ENCODE assay signal across 16 cellular contexts in genomic region chr9:129281506-129282145, GRCh38.
A peak's percentile ranks its signal among the peaks of the same experiment; 100 is the strongest.
DNase-seq lines count a peak whose midpoint lies in the region; ATAC-seq and TF ChIP-seq lines count a peak whose summit lies in the region.
"Had no signal": no experiment of that assay in that cellular context is flagged by ENCODE, and none has a peak within 500 bp of the region (broad histone marks: within the 10 kb centered on the region; RNA-seq: fewer than 3 reads in every experiment).

No MANE protein-coding gene starts in this region.

- no peaks in the 10 kb centered on the region for H4K20me1 ChIP-seq in BLaER1

- no peak overlapping the region for H3K4me3 ChIP-seq in BLaER1
- H3K4me3 ChIP-seq in endodermal cell (ENCODE audit: low read length) = no peak overlapping the region

- peak; percentile 9 for DNase-seq in GM13976 (ENCODE audit: low spot score)
- peak; percentile 45 for DNase-seq in endodermal cell
- peak; percentile 53 for DNase-seq in sciatic nerve (ENCODE audit: low spot score)
- no peak for DNase-seq in NCI-H774 (lab: John Stamatoyannopoulos, UW)
- DNase-seq in cortex of kidney (lab: John Stamatoyannopoulos, UW) = no peak
- DNase-seq: DMS 273 treated with DMSO at 0.1 percent for 48 hours, HCEC 1CT, NCI-H345, stomach had no signal

- peaks cover 22% of the 10 kb centered on the region for H3K4me1 Mint-ChIP-seq in endodermal cell
- H3K4me1 Mint-ChIP-seq: B cell, T-cell had no signal

- intact Hi-C loops in sciatic nerve (cut with DNase I) = no loop called here

- H3K4me3 Mint-ChIP-seq in endodermal cell = no peak overlapping the region
- H3K4me3 Mint-ChIP-seq: B cell, T-cell had no signal

- H3K27ac ChIP-seq in BLaER1 (no peak overlapping the region), endodermal cell (ENCODE audit: low read depth, low read length) (no peak overlapping the region)
- H3K27ac ChIP-seq: psoas muscle had no signal

- TF ChIP-seq CTCF in GM13976 (IDR thresholded peaks at IDR 0.05; ENCODE audit: borderline replicate concordance, control extremely low read depth, extremely low read depth, insufficient read depth, missing control alignments) (no peak), endodermal cell (conservative IDR thresholded peaks at IDR 0.05) (no peak)

- H3K27me3 ChIP-seq in BLaER1 = no peaks in the 10 kb centered on the region
- no peaks in the 10 kb centered on the region for H3K27me3 ChIP-seq in endodermal cell (ENCODE audit: control insufficient read depth, insufficient read depth, low read length, poor library complexity, severe bottlenecking)
- H3K27me3 ChIP-seq: stomach had no signal

- no peaks in the 10 kb centered on the region for H3K9me3 Mint-ChIP-seq in endodermal cell
- H3K9me3 Mint-ChIP-seq: T-cell had no signal

- no peaks in the 10 kb centered on the region for H3K36me3 Mint-ChIP-seq in endodermal cell (ENCODE audit: low read depth)
- H3K36me3 Mint-ChIP-seq: T-cell had no signal

- H3K27ac Mint-ChIP-seq in endodermal cell = no peak overlapping the region
- H3K27ac Mint-ChIP-seq: B cell, T-cell had no signal

- peak overlapping the region; percentile 96 for H3K4me2 ChIP-seq in BLaER1

- H3K9me3 ChIP-seq in BLaER1 = no peaks in the 10 kb centered on the region
- H3K9me3 ChIP-seq in endodermal cell (ENCODE audit: control insufficient read depth, low read length) = no peaks in the 10 kb centered on the region
- H3K9me3 ChIP-seq: psoas muscle, stomach had no signal

- H3K9ac ChIP-seq in BLaER1 (no peak overlapping the region), endodermal cell (ENCODE audit: extremely low read depth, low read length, poor library complexity, severe bottlenecking) (no peak overlapping the region)

- no peaks in the 10 kb centered on the region for H3K27me3 Mint-ChIP-seq in endodermal cell (ENCODE audit: insufficient read depth)

- WGBS in endodermal cell (ENCODE audit: insufficient coverage in 1 of 2, insufficient read length in 1 of 2), 2 experiments = 90 to 92% methylated on average over 10 to 16 of the region's 16 CpGs

- ATAC-seq in sciatic nerve (no peak), GM18519 (IDR thresholded peaks at IDR 0.05; ENCODE audit: low FRiP score, unreplicated experiment) (no peak)
- ATAC-seq: activated CD4-positive, CD25-positive, alpha-beta regulatory T cell treated with anti-CD3 and anti-CD28 coated beads, Interleukin-2, amount 50 U/mL, for 24 hours; left colon; psoas muscle; T-cell had no signal

- H3K36me3 ChIP-seq in BLaER1 = no peaks in the 10 kb centered on the region
- H3K36me3 ChIP-seq in endodermal cell (ENCODE audit: control insufficient read depth, insufficient read depth, low read length) = no peaks in the 10 kb centered on the region
- H3K36me3 ChIP-seq: stomach had no signal

- in situ Hi-C loops in GM13976 (cut with MboI; ENCODE audit: low sequenced_read_pairs, unreplicated experiment) = no loop called here

- peaks cover 85% of the 10 kb centered on the region for H3K4me1 ChIP-seq in BLaER1
- peaks cover 3% of the 10 kb centered on the region for H3K4me1 ChIP-seq in endodermal cell (ENCODE audit: control insufficient read depth, insufficient read depth, low read length)
- H3K4me1 ChIP-seq: psoas muscle had no signal

Comparison
In these comparisons a context has a peak if more than half of its experiments do, and no peak if none do; other contexts are left out.
1. DNase-seq: peak in GM13976 (single experiment), endodermal cell (single experiment) and sciatic nerve (single experiment); none in NCI-H774 (single experiment) and cortex of kidney (single experiment).